ENCODE assay signal across 8 cellular contexts in the genomic region with DNA sequence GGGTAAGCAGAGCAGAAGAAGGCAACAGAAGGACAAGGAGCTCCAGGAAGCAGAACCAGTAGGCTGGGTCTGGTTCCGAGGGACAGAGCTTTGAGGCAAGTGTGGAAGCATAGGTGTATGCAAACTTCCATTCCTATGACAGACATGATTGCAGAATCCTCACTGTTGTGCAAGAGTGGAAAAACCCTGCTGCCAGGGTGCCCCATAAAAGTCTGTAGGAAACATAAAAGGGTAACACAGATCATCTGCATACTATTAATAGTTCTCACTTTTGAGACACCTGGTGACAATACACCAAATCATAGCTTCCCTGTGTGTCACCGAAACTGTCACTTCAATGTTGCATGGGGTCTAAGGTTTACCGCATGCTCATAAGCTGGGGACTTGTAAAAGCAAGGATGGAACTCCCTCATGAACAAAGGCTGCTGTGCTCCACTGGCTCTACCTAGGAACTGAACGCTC. TPM values are rescaled to one million over a fixed set of nuclear protein-coding genes. Genes with fewer than 3 reads are reported as not detected.
DNase-seq lines count a peak whose midpoint lies in the region; ATAC-seq and TF ChIP-seq lines count a peak whose summit lies in the region.

No MANE protein-coding gene starts in this region.

- H3K36me3 ChIP-seq in H7 (replicated peaks; ENCODE audit: control insufficient read depth, insufficient read depth, low read length) = peaks cover 4% of the 10 kb centered on the region

- peak; percentile 75 for ATAC-seq in GM19351 (IDR thresholded peaks at IDR 0.05; ENCODE audit: unreplicated experiment)
- peak; percentile 69 for ATAC-seq in HG03432 (IDR thresholded peaks at IDR 0.05; ENCODE audit: unreplicated experiment)
- no peak for ATAC-seq in SK-N-SH treated with all-trans-retinoic acid at 6 μM for 48 hours

- BruUV-seq in Calu3 (replicated peaks; lab: Mats Ljungman, UMichigan) = no TSS peak

- DNase-seq in Calu3 (peak; percentile 21), fibroblast of gingiva (ENCODE audit: low read depth) (peak; percentile 58), H7 (no peak), LoVo (ENCODE audit: low spot score) (no peak), NCI-H1417 (lab: John Stamatoyannopoulos, UW) (no peak)

- no peak overlapping the region for H3K4me3 ChIP-seq in H7 (ENCODE audit: insufficient read depth, low read depth, low read length)

- TF ChIP-seq CTCF in Calu3 (IDR thresholded peaks at IDR 0.05; ENCODE audit: unreplicated experiment) = no peak

- intact Hi-C loops in Calu3 (cut with micrococcal nuclease; ENCODE audit: unreplicated experiment) = no loop called here

- H3K9me3 Mint-ChIP-seq in Calu3 (ENCODE audit: low read depth, unreplicated experiment) = no peaks in the 10 kb centered on the region

- no peak overlapping the region for H3K4me3 Mint-ChIP-seq in Calu3 (ENCODE audit: low read depth, unreplicated experiment)

- peaks cover 23% of the 10 kb centered on the region for H3K4me1 Mint-ChIP-seq in Calu3 (ENCODE audit: low read depth, unreplicated experiment)

- H3K27me3 Mint-ChIP-seq in Calu3 (ENCODE audit: unreplicated experiment) = no peaks in the 10 kb centered on the region

- CTCF ChIA-PET in Calu3 (lab: Charles Lee) = no interaction called here

- no peak overlapping the region for H3K27ac Mint-ChIP-seq in Calu3 (ENCODE audit: unreplicated experiment)

- no peaks in the 10 kb centered on the region for H3K36me3 Mint-ChIP-seq in Calu3 (ENCODE audit: insufficient read depth, unreplicated experiment)

- no peaks in the 10 kb centered on the region for H3K27me3 ChIP-seq in H7 (ENCODE audit: control insufficient read depth, insufficient read depth, low read length)

TF ChIP-seq in SK-N-SH treated with all-trans-retinoic acid at 6 μM for 48 hours, 23 proteins besides CTCF, POLR2A, EP300 and RAD21:
- TF ChIP-seq TOX (CRISPR knock-in tag; IDR thresholded peaks at IDR 0.05; ENCODE audit: borderline replicate concordance) (no peak), ZFP30 (CRISPR knock-in tag; IDR thresholded peaks at IDR 0.05) (no peak), TCF4 (CRISPR knock-in tag; IDR thresholded peaks at IDR 0.05; ENCODE audit: borderline replicate concordance) (no peak), ZC3H10 (CRISPR knock-in tag; IDR thresholded peaks at IDR 0.05) (no peak), ISL1 (CRISPR knock-in tag; IDR thresholded peaks at IDR 0.05) (no peak), GLIS3 (CRISPR knock-in tag; IDR thresholded peaks at IDR 0.05) (no peak), ZNF565 (CRISPR knock-in tag; conservative IDR thresholded peaks at IDR 0.05; ENCODE audit: low read depth) (no peak), BACH2 (CRISPR knock-in tag; IDR thresholded peaks at IDR 0.05; ENCODE audit: borderline replicate concordance) (no peak), PATZ1 (CRISPR knock-in tag; IDR thresholded peaks at IDR 0.05; ENCODE audit: borderline replicate concordance) (no peak), ARNTL (CRISPR knock-in tag; IDR thresholded peaks at IDR 0.05; ENCODE audit: borderline replicate concordance, low read depth) (no peak), PPARA (CRISPR knock-in tag; IDR thresholded peaks at IDR 0.05; ENCODE audit: borderline replicate concordance) (no peak), POU6F1 (CRISPR knock-in tag; IDR thresholded peaks at IDR 0.05; ENCODE audit: borderline replicate concordance, low read depth) (no peak), ESRRG (CRISPR knock-in tag; IDR thresholded peaks at IDR 0.05) (no peak), ZNF70 (CRISPR knock-in tag; IDR thresholded peaks at IDR 0.05) (no peak), CREB5 (CRISPR knock-in tag; IDR thresholded peaks at IDR 0.05; ENCODE audit: low read depth) (no peak), ZNF8 (CRISPR knock-in tag; IDR thresholded peaks at IDR 0.05) (no peak), RARB (CRISPR knock-in tag; IDR thresholded peaks at IDR 0.05) (no peak)
- TF ChIP-seq, protein P1, sequence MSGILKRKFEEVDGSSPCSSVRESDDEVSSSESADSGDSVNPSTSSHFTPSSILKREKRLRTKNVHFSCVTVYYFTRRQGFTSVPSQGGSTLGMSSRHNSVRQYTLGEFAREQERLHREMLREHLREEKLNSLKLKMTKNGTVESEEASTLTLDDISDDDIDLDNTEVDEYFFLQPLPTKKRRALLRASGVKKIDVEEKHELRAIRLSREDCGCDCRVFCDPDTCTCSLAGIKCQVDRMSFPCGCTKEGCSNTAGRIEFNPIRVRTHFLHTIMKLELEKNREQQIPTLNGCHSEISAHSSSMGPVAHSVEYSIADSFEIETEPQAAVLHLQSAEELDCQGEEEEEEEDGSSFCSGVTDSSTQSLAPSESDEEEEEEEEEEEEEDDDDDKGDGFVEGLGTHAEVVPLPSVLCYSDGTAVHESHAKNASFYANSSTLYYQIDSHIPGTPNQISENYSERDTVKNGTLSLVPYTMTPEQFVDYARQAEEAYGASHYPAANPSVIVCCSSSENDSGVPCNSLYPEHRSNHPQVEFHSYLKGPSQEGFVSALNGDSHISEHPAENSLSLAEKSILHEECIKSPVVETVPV (CRISPR knock-in tag; IDR thresholded peaks at IDR 0.05) = no peak
- TF ChIP-seq, protein P2, sequence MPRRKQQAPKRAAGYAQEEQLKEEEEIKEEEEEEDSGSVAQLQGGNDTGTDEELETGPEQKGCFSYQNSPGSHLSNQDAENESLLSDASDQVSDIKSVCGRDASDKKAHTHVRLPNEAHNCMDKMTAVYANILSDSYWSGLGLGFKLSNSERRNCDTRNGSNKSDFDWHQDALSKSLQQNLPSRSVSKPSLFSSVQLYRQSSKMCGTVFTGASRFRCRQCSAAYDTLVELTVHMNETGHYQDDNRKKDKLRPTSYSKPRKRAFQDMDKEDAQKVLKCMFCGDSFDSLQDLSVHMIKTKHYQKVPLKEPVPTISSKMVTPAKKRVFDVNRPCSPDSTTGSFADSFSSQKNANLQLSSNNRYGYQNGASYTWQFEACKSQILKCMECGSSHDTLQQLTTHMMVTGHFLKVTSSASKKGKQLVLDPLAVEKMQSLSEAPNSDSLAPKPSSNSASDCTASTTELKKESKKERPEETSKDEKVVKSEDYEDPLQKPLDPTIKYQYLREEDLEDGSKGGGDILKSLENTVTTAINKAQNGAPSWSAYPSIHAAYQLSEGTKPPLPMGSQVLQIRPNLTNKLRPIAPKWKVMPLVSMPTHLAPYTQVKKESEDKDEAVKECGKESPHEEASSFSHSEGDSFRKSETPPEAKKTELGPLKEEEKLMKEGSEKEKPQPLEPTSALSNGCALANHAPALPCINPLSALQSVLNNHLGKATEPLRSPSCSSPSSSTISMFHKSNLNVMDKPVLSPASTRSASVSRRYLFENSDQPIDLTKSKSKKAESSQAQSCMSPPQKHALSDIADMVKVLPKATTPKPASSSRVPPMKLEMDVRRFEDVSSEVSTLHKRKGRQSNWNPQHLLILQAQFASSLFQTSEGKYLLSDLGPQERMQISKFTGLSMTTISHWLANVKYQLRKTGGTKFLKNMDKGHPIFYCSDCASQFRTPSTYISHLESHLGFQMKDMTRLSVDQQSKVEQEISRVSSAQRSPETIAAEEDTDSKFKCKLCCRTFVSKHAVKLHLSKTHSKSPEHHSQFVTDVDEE (CRISPR knock-in tag; IDR thresholded peaks at IDR 0.05) = no peak

RNA-seq across cellular contexts. Expression of gene ARHGAP17, which starts 39.7 kb away (rescaled TPM):
- total RNA-seq in Calu3 (2022) = 67.2 and 85.6 TPM in 2 replicates
- total RNA-seq in H7 (2014; rRNA removed; shearing (Covaris generic)) = 31.3 and 33.3 TPM in 2 replicates

Comparison
In these comparisons a context has a peak if more than half of its experiments do, and no peak if none do; other contexts are left out.
1. DNase-seq: peak in Calu3 (single experiment) and fibroblast of gingiva (single experiment); none in H7 (single experiment), LoVo (single experiment) and NCI-H1417 (0 of 3).